In the genomic region with DNA sequence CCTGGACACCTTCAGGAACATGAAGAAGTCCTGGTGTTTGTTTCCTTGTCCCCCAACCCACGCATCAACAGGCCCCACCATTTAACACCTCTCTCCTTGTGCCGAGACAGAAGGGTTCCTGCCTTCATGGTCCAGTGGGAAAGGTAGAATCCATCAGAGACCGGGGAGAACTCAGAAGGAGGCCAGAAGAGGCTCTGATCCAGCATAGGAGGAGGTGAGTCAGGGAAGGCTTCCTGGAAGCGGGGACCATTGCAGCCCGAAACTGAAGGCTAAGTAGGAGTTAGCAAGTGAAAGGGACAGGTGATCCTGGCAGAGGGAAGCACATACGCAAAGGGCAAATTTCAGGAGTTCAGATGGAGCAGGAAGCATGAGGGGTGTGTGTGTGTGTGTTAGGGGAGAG, we compare ENCODE assay signal across 11 cellular contexts. TPM values are rescaled to one million over a fixed set of nuclear protein-coding genes. Genes with fewer than 3 reads are reported as not detected.
A peak's percentile ranks its signal among the peaks of the same experiment; 100 is the strongest.
DNase-seq lines count a peak whose midpoint lies in the region; ATAC-seq and TF ChIP-seq lines count a peak whose summit lies in the region.
"Had no signal": no experiment of that assay in that cellular context is flagged by ENCODE, and none has a peak within 500 bp of the region (broad histone marks: within the 10 kb centered on the region; RNA-seq: fewer than 3 reads in every experiment).

No MANE protein-coding gene starts in this region.

- H3K4me2 ChIP-seq in Loucy (ENCODE audit: low read depth, low read length, poor library complexity, severe bottlenecking) (peak overlapping the region; percentile 95), mesendoderm (ENCODE audit: low read length) (no peak overlapping the region)

- H2BK5ac ChIP-seq in mesendoderm (ENCODE audit: low read length): no peak overlapping the region

- peaks cover 42% of the 10 kb centered on the region for H3K4me1 Mint-ChIP-seq in activated CD4-positive, alpha-beta T cell treated with anti-CD3 and anti-CD28 coated beads, Interleukin-2, amount 10 ng/mL, durations not matched to agents 7 days and 5 days
- H3K4me1 Mint-ChIP-seq in stimulated activated effector memory CD8-positive, alpha-beta T cell treated with anti-CD3 and anti-CD28 coated beads, Interleukin-12 subunit alpha, Interleukin-12 subunit beta, amount 100 ng/mL, for 72 hours: peaks cover 36% of the 10 kb centered on the region

- no peaks in the 10 kb centered on the region for H3K79me1 ChIP-seq in mesendoderm (ENCODE audit: low read length)

- H3K36me3 ChIP-seq in Loucy (ENCODE audit: insufficient read depth, low read length) (no peaks in the 10 kb centered on the region), colonic mucosa (no peaks in the 10 kb centered on the region), mesendoderm (ENCODE audit: control insufficient read depth, insufficient read depth, low read length) (no peaks in the 10 kb centered on the region)
- H3K36me3 ChIP-seq: HAP-1 had no signal

- no peak overlapping the region for H2BK120ac ChIP-seq in mesendoderm (ENCODE audit: low read depth, low read length)

- H2BK15ac ChIP-seq in mesendoderm (replicated peaks; ENCODE audit: low read depth): no peak overlapping the region

- no CpG with 5 or more reads among the region's 6 CpGs for WGBS in mesendoderm (ENCODE audit: extremely low coverage, insufficient coverage, low lambda C conversion rate)

- no peak overlapping the region for H3K4ac ChIP-seq in mesendoderm (ENCODE audit: low read depth, low read length)

- H3K27me3 ChIP-seq in Loucy (ENCODE audit: insufficient read depth, low read length, poor library complexity, severe bottlenecking) (no peaks in the 10 kb centered on the region), colonic mucosa (no peaks in the 10 kb centered on the region), mesendoderm (ENCODE audit: insufficient read depth, low read length, poor library complexity) (no peaks in the 10 kb centered on the region)

- H3K4me3 ChIP-seq in Loucy (ENCODE audit: low read length, poor library complexity, severe bottlenecking) (peak overlapping the region; percentile 88), colonic mucosa (peak overlapping the region; percentile 14), mesendoderm (ENCODE audit: low read length) (no peak overlapping the region)
- H3K4me3 ChIP-seq: HAP-1, mucosa of descending colon had no signal

- H2AFZ ChIP-seq in Loucy (ENCODE audit: low read length): peak overlapping the region; percentile 90

- no peaks in the 10 kb centered on the region for H3K9me3 Mint-ChIP-seq in activated CD4-positive, alpha-beta T cell treated with anti-CD3 and anti-CD28 coated beads, Interleukin-2, amount 10 ng/mL, durations not matched to agents 7 days and 5 days
- no peaks in the 10 kb centered on the region for H3K9me3 Mint-ChIP-seq in stimulated activated effector memory CD8-positive, alpha-beta T cell treated with anti-CD3 and anti-CD28 coated beads, Interleukin-12 subunit alpha, Interleukin-12 subunit beta, amount 100 ng/mL, for 72 hours

- H3K9ac ChIP-seq in Loucy (ENCODE audit: low read depth, low read length, poor library complexity, severe bottlenecking) (peak overlapping the region; percentile 88), colonic mucosa (ENCODE audit: low read depth in 2 of 2, low read length in 2 of 2) (peak overlapping the region; percentile 4 to 67), mesendoderm (ENCODE audit: low read length) (no peak overlapping the region)

- no peaks in the 10 kb centered on the region for H3K9me3 ChIP-seq in Loucy (ENCODE audit: insufficient read depth, low read depth, low read length)
- H3K9me3 ChIP-seq in colonic mucosa: no peaks in the 10 kb centered on the region
- H3K9me3 ChIP-seq: HAP-1, mucosa of descending colon had no signal

- H4K8ac ChIP-seq in mesendoderm (ENCODE audit: low read depth, low read length): no peak overlapping the region

- no peaks in the 10 kb centered on the region for H3K9me2 ChIP-seq in Loucy (replicated peaks; ENCODE audit: low read depth, low read length)

- H3K4me3 Mint-ChIP-seq in activated CD4-positive, alpha-beta T cell treated with anti-CD3 and anti-CD28 coated beads, Interleukin-2, amount 10 ng/mL, durations not matched to agents 7 days and 5 days: peak overlapping the region; percentile 95
- H3K4me3 Mint-ChIP-seq in stimulated activated effector memory CD8-positive, alpha-beta T cell treated with anti-CD3 and anti-CD28 coated beads, Interleukin-12 subunit alpha, Interleukin-12 subunit beta, amount 100 ng/mL, for 72 hours: peak overlapping the region; percentile 79

- no peak overlapping the region for H3K23ac ChIP-seq in mesendoderm (ENCODE audit: low read length)

- H3K27ac Mint-ChIP-seq in activated CD4-positive, alpha-beta T cell treated with anti-CD3 and anti-CD28 coated beads, Interleukin-2, amount 10 ng/mL, durations not matched to agents 7 days and 5 days: peak overlapping the region; percentile 94
- peak overlapping the region; percentile 97 for H3K27ac Mint-ChIP-seq in stimulated activated effector memory CD8-positive, alpha-beta T cell treated with anti-CD3 and anti-CD28 coated beads, Interleukin-12 subunit alpha, Interleukin-12 subunit beta, amount 100 ng/mL, for 72 hours

- POLR2A ChIA-PET in activated CD4-positive, alpha-beta T cell treated with anti-CD3 and anti-CD28 coated beads, Interleukin-2, amount 10 ng/mL, durations not matched to agents 7 days and 5 days (lab: Charles Lee): no interaction called here

- no peaks in the 10 kb centered on the region for H3K27me3 Mint-ChIP-seq in activated CD4-positive, alpha-beta T cell treated with anti-CD3 and anti-CD28 coated beads, Interleukin-2, amount 10 ng/mL, durations not matched to agents 7 days and 5 days

- peaks cover 24% of the 10 kb centered on the region for H3K36me3 Mint-ChIP-seq in activated CD4-positive, alpha-beta T cell treated with anti-CD3 and anti-CD28 coated beads, Interleukin-2, amount 10 ng/mL, durations not matched to agents 7 days and 5 days (ENCODE audit: low read depth)
- H3K36me3 Mint-ChIP-seq in stimulated activated effector memory CD8-positive, alpha-beta T cell treated with anti-CD3 and anti-CD28 coated beads, Interleukin-12 subunit alpha, Interleukin-12 subunit beta, amount 100 ng/mL, for 72 hours: peaks cover 32% of the 10 kb centered on the region

- peaks cover 39% of the 10 kb centered on the region for H3K79me2 ChIP-seq in Loucy (ENCODE audit: insufficient read depth, low read length)
- no peaks in the 10 kb centered on the region for H3K79me2 ChIP-seq in mesendoderm (ENCODE audit: control insufficient read depth, insufficient read depth, low read length)

- CTCF ChIA-PET in activated CD4-positive, alpha-beta T cell treated with anti-CD3 and anti-CD28 coated beads, Interleukin-2, amount 10 ng/mL, durations not matched to agents 7 days and 5 days (lab: Charles Lee): no interaction called here

- H3K27ac ChIP-seq in colonic mucosa (no peak overlapping the region), mesendoderm (ENCODE audit: low read depth, low read length) (no peak overlapping the region)

- 0 out of 2 replicates have a peak, but pooled peaks cover 4% of the 10 kb centered on the region for H3F3A ChIP-seq in Loucy (ENCODE audit: low read depth)

- H3K56ac ChIP-seq in mesendoderm (ENCODE audit: low read length): no peak overlapping the region

- no peak overlapping the region for H4K5ac ChIP-seq in mesendoderm (ENCODE audit: low read length)

- H2AK5ac ChIP-seq in mesendoderm (ENCODE audit: low read length): no peak overlapping the region

- no peak for DNase-seq in activated CD4-positive, alpha-beta T cell treated with anti-CD3 and anti-CD28 coated beads, Interleukin-2, amount 10 ng/mL, durations not matched to agents 7 days and 5 days
- no peak for DNase-seq in activated CD4-positive, alpha-beta T cell treated with anti-CD3 and anti-CD28 coated beads for 1 hour
- no peak for DNase-seq in colonic mucosa
- DNase-seq in stimulated activated effector memory CD8-positive, alpha-beta T cell treated with anti-CD3 and anti-CD28 coated beads, Interleukin-12 subunit alpha, Interleukin-12 subunit beta, amount 100 ng/mL, for 72 hours (ENCODE audit: low spot score in 2 of 2): peak in 1 of 2 donors; percentile 58
- no peak for DNase-seq in mesendoderm
- DNase-seq in NCI-H1048 (lab: John Stamatoyannopoulos, UW): no peak
- DNase-seq: NCI-H226 had no signal

- intact Hi-C loops in colonic mucosa (cut with DNase I): loop anchor here (5.0 kb wide), 1 partner anchor 43 kb away; the partner anchor contains the start of gene TYK2

- ATAC-seq in stimulated activated effector memory CD8-positive, alpha-beta T cell treated with anti-CD3 and anti-CD28 coated beads, Interleukin-12 subunit alpha, Interleukin-12 subunit beta, amount 100 ng/mL, for 72 hours: peak; percentile 20
- ATAC-seq in GM19035 (IDR thresholded peaks at IDR 0.05; ENCODE audit: unreplicated experiment): no peak

- H3K4me1 ChIP-seq in Loucy (ENCODE audit: insufficient read depth, low read length, poor library complexity, severe bottlenecking) (peaks cover 29% of the 10 kb centered on the region), colonic mucosa (no peaks in the 10 kb centered on the region), mesendoderm (ENCODE audit: control insufficient read depth, low read depth, low read length) (no peaks in the 10 kb centered on the region)

- H4K20me1 ChIP-seq in Loucy (ENCODE audit: insufficient read depth, low read length, poor library complexity, severe bottlenecking): peaks cover 9% of the 10 kb centered on the region

- no peak overlapping the region for H3K18ac ChIP-seq in mesendoderm (ENCODE audit: low read length)

- TF ChIP-seq CTCF in Loucy (conservative IDR thresholded peaks at IDR 0.05; ENCODE audit: low read length) (no peak), colonic mucosa (IDR thresholded peaks at IDR 0.05) (no peak)

RNA-seq across cellular contexts. Expression of gene ICAM3, which starts 0.5 kb away (rescaled TPM):
- 100 to 1,000 TPM; 230 to 233 TPM for total RNA-seq in activated CD4-positive, alpha-beta T cell treated with anti-CD3 and anti-CD28 coated beads, Interleukin-2, amount 10 ng/mL, durations not matched to agents 7 days and 5 days
- total RNA-seq in colonic mucosa: 10 to 100 TPM; 27.2 to 31.8 TPM
- 8.1 TPM for polyA plus RNA-seq in mesendoderm (2013, experiment 1 of 2)
- polyA plus RNA-seq in mesendoderm (2013, experiment 2 of 2): 8.7 TPM

RNA-seq across cellular contexts. Expression of gene RAVER1, which starts 5.6 kb away (rescaled TPM):
- total RNA-seq in activated CD4-positive, alpha-beta T cell treated with anti-CD3 and anti-CD28 coated beads, Interleukin-2, amount 10 ng/mL, durations not matched to agents 7 days and 5 days: 10 to 100 TPM; 69.3 to 75.6 TPM
- total RNA-seq in colonic mucosa: 100 to 1,000 TPM in 1 of 2 donors, 10 to 100 TPM in 1; 67.1 to 101 TPM
- 54.4 TPM for polyA plus RNA-seq in mesendoderm (2013, experiment 1 of 2)
- polyA plus RNA-seq in mesendoderm (2013, experiment 2 of 2): 53.6 TPM

RNA-seq across cellular contexts. Expression of gene FDX2, which starts 23.1 kb away (rescaled TPM):
- total RNA-seq in activated CD4-positive, alpha-beta T cell treated with anti-CD3 and anti-CD28 coated beads, Interleukin-2, amount 10 ng/mL, durations not matched to agents 7 days and 5 days: 1 to 10 TPM; 5.5 to 9.0 TPM
- 10 to 100 TPM; 10.7 to 19.8 TPM for total RNA-seq in colonic mucosa
- polyA plus RNA-seq in mesendoderm (2013, experiment 1 of 2): 21.9 TPM
- 20.5 TPM for polyA plus RNA-seq in mesendoderm (2013, experiment 2 of 2)

RNA-seq across cellular contexts. Expression of gene ZGLP1, which starts 29.3 kb away (rescaled TPM):
- 1 to 10 TPM; 1.6 to 3.4 TPM for total RNA-seq in activated CD4-positive, alpha-beta T cell treated with anti-CD3 and anti-CD28 coated beads, Interleukin-2, amount 10 ng/mL, durations not matched to agents 7 days and 5 days
- total RNA-seq in colonic mucosa: 1 to 10 TPM in 1 of 2 donors, under 1 TPM in 1; 0.96 to 5.1 TPM
- 3.0 TPM for polyA plus RNA-seq in mesendoderm (2013, experiment 1 of 2)
- polyA plus RNA-seq in mesendoderm (2013, experiment 2 of 2): 2.3 TPM

RNA-seq across cellular contexts. Expression of gene TYK2, which starts 41.4 kb away (rescaled TPM):
- total RNA-seq in activated CD4-positive, alpha-beta T cell treated with anti-CD3 and anti-CD28 coated beads, Interleukin-2, amount 10 ng/mL, durations not matched to agents 7 days and 5 days: 100 to 1,000 TPM; 251 to 263 TPM
- 100 to 1,000 TPM in 1 of 2 donors, 10 to 100 TPM in 1; 76.3 to 148 TPM for total RNA-seq in colonic mucosa
- polyA plus RNA-seq in mesendoderm (2013, experiment 1 of 2): 21.2 TPM
- polyA plus RNA-seq in mesendoderm (2013, experiment 2 of 2): 21.8 TPM

Comparison
In these comparisons a context has a peak if more than half of its experiments do, and no peak if none do; other contexts are left out.
1. RNA of gene ICAM3, which starts 0.5 kb away (total RNA-seq): 230 to 233 TPM in activated CD4-positive, alpha-beta T cell treated with anti-CD3 and anti-CD28 coated beads, Interleukin-2, amount 10 ng/mL, durations not matched to agents 7 days and 5 days; 27.2 to 31.8 TPM in colonic mucosa; every median in the first group is over 4 times any median in the second.